Comparison of ENCODE assay signal across 29 cellular contexts in the genomic region with DNA sequence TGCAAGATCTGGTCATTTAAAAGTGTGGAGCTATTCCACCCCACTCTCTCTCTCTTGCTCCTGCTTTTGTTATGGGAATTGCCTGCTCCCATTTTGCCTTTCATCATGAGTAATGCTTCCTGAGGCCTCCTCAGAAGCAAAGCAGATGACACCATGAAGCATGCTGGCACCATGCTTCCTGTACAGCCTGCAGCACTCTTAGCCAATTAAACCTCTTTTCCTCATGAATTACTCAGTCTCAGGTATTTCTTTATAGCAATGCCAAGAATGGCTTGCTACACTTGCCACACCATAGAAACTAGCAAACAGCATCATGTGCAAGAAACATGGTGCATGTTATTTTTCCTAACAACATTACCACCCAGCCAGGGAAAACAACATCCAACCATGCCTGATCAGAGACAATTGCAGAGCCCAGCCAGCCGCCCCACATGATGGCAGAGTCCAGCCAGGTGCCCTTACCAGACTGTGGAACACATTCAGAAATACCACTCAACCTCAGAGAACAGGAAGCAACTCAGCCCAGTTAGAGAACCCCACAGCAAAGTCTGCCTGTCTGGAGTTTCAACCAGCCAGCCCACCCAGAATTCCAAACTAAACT. TPM values are rescaled to one million over a fixed set of nuclear protein-coding genes. Genes with fewer than 3 reads are reported as not detected.
DNase-seq lines count a peak whose midpoint lies in the region; ATAC-seq, FAIRE-seq and TF ChIP-seq lines count a peak whose summit lies in the region.
"Had no signal": no experiment of that assay in that cellular context is flagged by ENCODE, and none has a peak within 500 bp of the region (broad histone marks: within the 10 kb centered on the region; RNA-seq: fewer than 3 reads in every experiment).

No MANE protein-coding gene starts in this region.

- H3K27me3 ChIP-seq in RWPE2 (ENCODE audit: insufficient read depth, poor library complexity, severe bottlenecking) (no peaks in the 10 kb centered on the region), esophagus squamous epithelium (no peaks in the 10 kb centered on the region)
- H3K27me3 ChIP-seq: gastroesophageal sphincter, SJCRH30, transverse colon had no signal

- H3K9me3 Mint-ChIP-seq in HFFc6 = peaks cover 17% of the 10 kb centered on the region
- H3K9me3 Mint-ChIP-seq: activated T-helper 17 cell treated with anti-CD3 and anti-CD28 coated beads, Interleukin-2, amount 50 U/mL, for 72 hours; stimulated activated effector memory CD8-positive, alpha-beta T cell treated with anti-CD3 and anti-CD28 coated beads, Interleukin-12 subunit alpha, Interleukin-12 subunit beta, amount 100 ng/mL, for 72 hours had no signal

- no peak overlapping the region for H3K4me3 ChIP-seq in RWPE2 (ENCODE audit: severe bottlenecking)
- H3K4me3 ChIP-seq in esophagus squamous epithelium = no peak overlapping the region
- H3K4me3 ChIP-seq: gastroesophageal sphincter, lung, mucosa of descending colon, prostate gland, SJCRH30, transverse colon had no signal

- H3K4me3 Mint-ChIP-seq in HFFc6 = no peak overlapping the region
- H3K4me3 Mint-ChIP-seq: activated CD4-positive, alpha-beta T cell treated with anti-CD3 and anti-CD28 coated beads for 36 hours; activated naive CD4-positive, alpha-beta T cell treated with anti-CD3 and anti-CD28 coated beads, Interleukin-2, amount 50 U/mL, for 24 hours; activated T-helper 17 cell treated with anti-CD3 and anti-CD28 coated beads, Interleukin-2, amount 50 U/mL, for 72 hours; natural killer cell; stimulated activated effector memory CD8-positive, alpha-beta T cell treated with anti-CD3 and anti-CD28 coated beads, Interleukin-12 subunit alpha, Interleukin-12 subunit beta, amount 100 ng/mL, for 72 hours had no signal

- peaks cover 19% of the 10 kb centered on the region for H3K4me1 Mint-ChIP-seq in HFFc6 (ENCODE audit: low read depth)
- H3K4me1 Mint-ChIP-seq: natural killer cell; stimulated activated effector memory CD8-positive, alpha-beta T cell treated with anti-CD3 and anti-CD28 coated beads, Interleukin-12 subunit alpha, Interleukin-12 subunit beta, amount 100 ng/mL, for 72 hours had no signal

- H3K27me3 Mint-ChIP-seq in HFFc6 (ENCODE audit: insufficient read depth) = peaks cover 9% of the 10 kb centered on the region
- H3K27me3 Mint-ChIP-seq: activated CD4-positive, alpha-beta T cell treated with anti-CD3 and anti-CD28 coated beads for 36 hours; activated naive CD4-positive, alpha-beta T cell treated with anti-CD3 and anti-CD28 coated beads, Interleukin-2, amount 50 U/mL, for 24 hours; activated T-helper 17 cell treated with anti-CD3 and anti-CD28 coated beads, Interleukin-2, amount 50 U/mL, for 72 hours had no signal

- WGBS in esophagus squamous epithelium, 2 donors = 90% methylated on average over 1 of the region's 1 CpG; no CpG with 5 or more reads in 1 of the 2 donors

- TF ChIP-seq CTCF in HFFc6 (IDR thresholded peaks at IDR 0.05) (no peak), RWPE2 (IDR thresholded peaks at IDR 0.05; ENCODE audit: poor library complexity, severe bottlenecking) (no peak), esophagus squamous epithelium (IDR thresholded peaks at IDR 0.05) (no peak)

- ATAC-seq in RWPE2 (ENCODE audit: low read depth) (peak; percentile 38; the same call in 2 of the 3 replicates), HG02970 (IDR thresholded peaks at IDR 0.05; ENCODE audit: low FRiP score, unreplicated experiment) (no peak)
- ATAC-seq: activated CD4-positive, alpha-beta T cell treated with anti-CD3 and anti-CD28 coated beads for 36 hours; activated T-helper 17 cell treated with anti-CD3 and anti-CD28 coated beads, Interleukin-2, amount 50 U/mL, for 72 hours; gastroesophageal sphincter; mucosa of descending colon; natural killer cell; stimulated activated effector memory CD8-positive, alpha-beta T cell treated with anti-CD3 and anti-CD28 coated beads, Interleukin-12 subunit alpha, Interleukin-12 subunit beta, amount 100 ng/mL, for 72 hours had no signal

- no peak overlapping the region; the same call in 1 of the 2 replicates for H3K27ac Mint-ChIP-seq in HFFc6
- H3K27ac Mint-ChIP-seq: activated CD4-positive, alpha-beta T cell treated with anti-CD3 and anti-CD28 coated beads for 36 hours; activated naive CD4-positive, alpha-beta T cell treated with anti-CD3 and anti-CD28 coated beads, Interleukin-2, amount 50 U/mL, for 24 hours; activated T-helper 17 cell treated with anti-CD3 and anti-CD28 coated beads, Interleukin-2, amount 50 U/mL, for 72 hours; natural killer cell; stimulated activated effector memory CD8-positive, alpha-beta T cell treated with anti-CD3 and anti-CD28 coated beads, Interleukin-12 subunit alpha, Interleukin-12 subunit beta, amount 100 ng/mL, for 72 hours had no signal

- H3K9me3 ChIP-seq in RWPE2 (ENCODE audit: severe bottlenecking) (no peaks in the 10 kb centered on the region), esophagus squamous epithelium (no peaks in the 10 kb centered on the region)
- H3K9me3 ChIP-seq: prostate gland had no signal

- FAIRE-seq in GM12891 (lab: Jason Lieb, UNC) = no peak
- FAIRE-seq: colon, RCC 7860 had no signal

- H3K36me3 Mint-ChIP-seq in HFFc6 (ENCODE audit: low read depth) = peaks cover 10% of the 10 kb centered on the region
- H3K36me3 Mint-ChIP-seq: activated naive CD4-positive, alpha-beta T cell treated with anti-CD3 and anti-CD28 coated beads, Interleukin-2, amount 50 U/mL, for 24 hours; stimulated activated effector memory CD8-positive, alpha-beta T cell treated with anti-CD3 and anti-CD28 coated beads, Interleukin-12 subunit alpha, Interleukin-12 subunit beta, amount 100 ng/mL, for 72 hours had no signal

- H3K36me3 ChIP-seq in RWPE2 (ENCODE audit: low read depth) (no peaks in the 10 kb centered on the region), esophagus squamous epithelium (no peaks in the 10 kb centered on the region)
- H3K36me3 ChIP-seq: gastroesophageal sphincter, prostate gland, SJCRH30, transverse colon had no signal

- H3K4me1 ChIP-seq in RWPE2 (ENCODE audit: insufficient read depth, poor library complexity, severe bottlenecking) = no peaks in the 10 kb centered on the region
- peaks cover 0 to 3% (median 0%) of the 10 kb centered on the region in 3 donors for H3K4me1 ChIP-seq in esophagus squamous epithelium
- H3K4me1 ChIP-seq: gastroesophageal sphincter, prostate gland, SJCRH30, transverse colon had no signal

- H3K27ac ChIP-seq in RWPE2 (ENCODE audit: poor library complexity, severe bottlenecking) (no peak overlapping the region), esophagus squamous epithelium (peak overlapping the region in 3 of 4 donors; percentile 9 to 26 (median 22))
- H3K27ac ChIP-seq: gastroesophageal sphincter, prostate gland, SJCRH30, transverse colon had no signal

- intact Hi-C loops in esophagus squamous epithelium (cut with DNase I) = no loop called here

- no peak for TF ChIP-seq POLR2A in esophagus squamous epithelium (IDR thresholded peaks at IDR 0.05)
- no peak for TF ChIP-seq POLR2A in GM12891 (IDR thresholded peaks at IDR 0.05; ENCODE audit: low read depth, low read length)

- DNase-seq in HFFc6 = peak; percentile 8
- DNase-seq in RWPE2 (ENCODE audit: low spot score) = no peak
- DNase-seq in esophagus squamous epithelium (lab: John Stamatoyannopoulos, UW) = no peak
- DNase-seq in renal cortical epithelial cell (ENCODE audit: low read depth) = peak; percentile 15
- no peak for DNase-seq in GM12891 (ENCODE audit: insufficient read length, low spot score)
- DNase-seq in putamen (ENCODE audit: low spot score) = no peak
- DNase-seq: activated CD4-positive, alpha-beta T cell treated with anti-CD3 and anti-CD28 coated beads for 36 hours; C1 segment of cervical spinal cord; COR-L47; effector CD4-positive, alpha-beta T cell; GOT3; mucosa of descending colon; natural killer cell; NCI-H146; NCI-H446 treated with DMSO at 0.1 percent for 48 hours; NCI-H774; occipital lobe; SJCRH30; SW 1271; transverse colon had no signal

TF ChIP-seq in GM12891, 5 proteins besides CTCF, POLR2A, EP300 and RAD21:
- TF ChIP-seq POLR2AphosphoS5 (IDR thresholded peaks at IDR 0.05; ENCODE audit: low read depth, low read length) (no peak), SPI1 (IDR thresholded peaks at IDR 0.05; ENCODE audit: low read depth, low read length) (no peak), PAX5 (IDR thresholded peaks at IDR 0.05; ENCODE audit: insufficient read depth, low read length, severe bottlenecking) (no peak), TAF1 (IDR thresholded peaks at IDR 0.05; ENCODE audit: low read depth, low read length) (no peak), POU2F2 (IDR thresholded peaks at IDR 0.05; ENCODE audit: low read depth, low read length) (no peak)

RNA-seq across cellular contexts. Expression of a gene that starts 36.9 kb away (rescaled TPM):
- total RNA-seq in HFFc6 (2021; fragmentation: NEBNext Ultra II Directional; extraction: Animal tissue kit (Norgen Biotek cat#: 25700)) = 10 to 100 TPM; 88.6 to 96.1 (median 92.0) TPM
- total RNA-seq in esophagus squamous epithelium (10 to 100 TPM in 1 of 4 donors, 1 to 10 TPM in 3; 1.4 to 10.3 (median 4.6) TPM), renal cortical epithelial cell (12.9 and 29.7 TPM in 2 replicates)
- not detected for polyA plus RNA-seq in GM12891 (2012; ENCODE audit: low read depth, missing spikeins)
- total RNA-seq: natural killer cell had no signal

RNA-seq across cellular contexts. Expression of a gene that starts 56.6 kb away (rescaled TPM):
- total RNA-seq in HFFc6 (2021; fragmentation: NEBNext Ultra II Directional; extraction: Animal tissue kit (Norgen Biotek cat#: 25700)) = 10 to 100 TPM in 4 of 6 experiments, 1 to 10 TPM in 2; 3.4 to 18.0 (median 13.1) TPM
- total RNA-seq in esophagus squamous epithelium = 100 to 1,000 TPM in 3 of 4 donors, 10 to 100 TPM in 1; 95.6 to 278 (median 122) TPM
- 2.6 and 6.1 TPM in 2 replicates for total RNA-seq in renal cortical epithelial cell
- 0.42 TPM for polyA plus RNA-seq in GM12891 (2012; ENCODE audit: low read depth, missing spikeins)

Comparison
In these comparisons a context has a peak if more than half of its experiments do, and no peak if none do; other contexts are left out.
1. DNase-seq: peak in HFFc6 (single experiment) and renal cortical epithelial cell (single experiment); none in RWPE2 (single experiment), esophagus squamous epithelium (single experiment), GM12891 (single experiment) and putamen (single experiment).
2. RNA of a gene that starts 56.6 kb away (total RNA-seq): 95.6 to 278 TPM in esophagus squamous epithelium; 3.4 to 18.0 TPM in HFFc6 and 2.6 to 6.1 TPM in renal cortical epithelial cell; every median in the first group is over 4 times any median in the second.